In genomic region chr2:174510583-174511189, GRCh38 we compare ENCODE assay signal across 16 cellular contexts. TPM values are rescaled to one million over a fixed set of nuclear protein-coding genes. Genes with fewer than 3 reads are reported as not detected.
DNase-seq lines count a peak whose midpoint lies in the region; ATAC-seq, FAIRE-seq and TF ChIP-seq lines count a peak whose summit lies in the region.
"Had no signal": no experiment of that assay in that cellular context is flagged by ENCODE, and none has a peak within 500 bp of the region (broad histone marks: within the 10 kb centered on the region; RNA-seq: fewer than 3 reads in every experiment).

No MANE protein-coding gene starts in this region.

- FAIRE-seq in RCC 7860 (lab: Jason Lieb, UNC), result no peak

- H3K27me3 ChIP-seq in HCT116 (ENCODE audit: insufficient read depth, low read length) (no peaks in the 10 kb centered on the region), fibroblast of lung (ENCODE audit: control insufficient read depth, insufficient read depth, low read length) (no peaks in the 10 kb centered on the region)
- H3K27me3 ChIP-seq: dorsolateral prefrontal cortex had no signal

- H3K36me3 ChIP-seq in HCT116 (ENCODE audit: control insufficient read depth in 1 of 2, insufficient read depth in 2 of 2, low read length in 2 of 2), result no peaks in the 10 kb centered on the region
- no peaks in the 10 kb centered on the region for H3K36me3 ChIP-seq in fibroblast of lung (ENCODE audit: control insufficient read depth, insufficient read depth, low read length)

- no peak overlapping the region for H3K9ac ChIP-seq in HCT116 (ENCODE audit: low read length)
- H3K9ac ChIP-seq in fibroblast of lung (ENCODE audit: insufficient read depth, low read length), result no peak overlapping the region

- H3K27ac Mint-ChIP-seq in WTC11, result no peak overlapping the region
- H3K27ac Mint-ChIP-seq: brain, T-cell had no signal

- intact Hi-C loops in HCT116 (cut with micrococcal nuclease), result no loop called here

- H3K9me3 ChIP-seq in HCT116 (ENCODE audit: control insufficient read depth in 1 of 2, insufficient read depth in 1 of 2, low read depth in 1 of 2, low read length in 2 of 2) (peaks cover 8 to 12% of the 10 kb centered on the region in 2 experiments; a peak in 2 of 4 replicates), fibroblast of lung (ENCODE audit: control insufficient read depth, insufficient read depth, low read depth, low read length) (no peaks in the 10 kb centered on the region)

- TF ChIP-seq CTCF in HCT116 (IDR thresholded peaks at IDR 0.05 in 2 of 3, conservative IDR thresholded peaks at IDR 0.05 in 1 of 3; ENCODE audit: borderline replicate concordance in 1 of 3, insufficient read depth in 1 of 3, low read depth in 2 of 3, low read length in 2 of 3) (no peak), fibroblast of lung (conservative IDR thresholded peaks at IDR 0.05 in 1 of 2, IDR thresholded peaks at IDR 0.05 in 1 of 2; ENCODE audit: low read depth in 1 of 2, low read length in 2 of 2) (no peak), WTC11 (IDR thresholded peaks at IDR 0.05) (no peak)

- no peak for TF ChIP-seq RAD21 in HCT116 (IDR thresholded peaks at IDR 0.05; ENCODE audit: low read depth)

- CTCF ChIA-PET in HCT116 (lab: Charles Lee), result no interaction called here
- CTCF ChIA-PET in WTC11 (lab: Charles Lee), result no interaction called here

- no peaks in the 10 kb centered on the region for H3K9me2 ChIP-seq in HCT116 (ENCODE audit: insufficient read depth)

- no peaks in the 10 kb centered on the region for H3K4me1 Mint-ChIP-seq in WTC11
- H3K4me1 Mint-ChIP-seq: brain, neural crest cell had no signal

- peaks cover 81% of the 10 kb centered on the region for H3K9me3 Mint-ChIP-seq in WTC11

- H3K27me3 Mint-ChIP-seq in WTC11 (ENCODE audit: low read depth), result peaks cover 28% of the 10 kb centered on the region
- H3K27me3 Mint-ChIP-seq: T-cell had no signal

- no peak for ATAC-seq in HCT116
- no peak for ATAC-seq in WTC11
- ATAC-seq: Panc1, T-cell had no signal

- H3K4me3 Mint-ChIP-seq in WTC11, result no peak overlapping the region
- H3K4me3 Mint-ChIP-seq: brain, neural crest cell, T-cell had no signal

- RAD21 ChIA-PET in HCT116 (lab: Charles Lee; ENCODE audit: low non-redundant PET in 1 of 2, low total read pairs in 2 of 2, uncharacterized antibody in 2 of 2, unreplicated experiment in 2 of 2), result no interaction called here

- no peak for TF ChIP-seq POLR2A in HCT116 (IDR thresholded peaks at IDR 0.05; ENCODE audit: borderline replicate concordance, extremely low read depth, insufficient read depth, insufficient read length)

- DNase-seq in DMS53 treated with DMSO at 0.1 percent for 48 hours (lab: John Stamatoyannopoulos, UW; ENCODE audit: unreplicated experiment) (peak; percentile 8), HCT116 (ENCODE audit: low read depth, low spot score) (peak; percentile 52), RCC 7860 (ENCODE audit: low spot score) (peak; percentile 33), fibroblast of lung (ENCODE audit: low read depth in 2 of 2) (peak; percentile 14 to 26), WTC11 (ENCODE audit: low spot score) (no peak), HPDE6-E6E7 (ENCODE audit: extremely low spot score) (no peak), medulla oblongata (ENCODE audit: extremely low spot score) (no peak), NCI-H1105 treated with DMSO at 0.1 percent for 48 hours (lab: John Stamatoyannopoulos, UW) (no peak)
- DNase-seq: activated naive CD4-positive, alpha-beta T cell; dorsolateral prefrontal cortex; HCEC 1CT; KG1; T-cell had no signal

- no peak overlapping the region for H3K4me2 ChIP-seq in HCT116 (ENCODE audit: low read length)
- H3K4me2 ChIP-seq in fibroblast of lung (ENCODE audit: extremely low read depth, insufficient read depth, low read length), result no peak overlapping the region

- BruUV-seq in HCT116 (replicated peaks; lab: Mats Ljungman, UMichigan), result no TSS peak

- POLR2A ChIA-PET in HCT116 (lab: Charles Lee) (no interaction called here), WTC11 (lab: Charles Lee) (no interaction called here)

- H3K79me2 ChIP-seq in HCT116 (ENCODE audit: insufficient read depth, low read length) (no peaks in the 10 kb centered on the region), fibroblast of lung (ENCODE audit: control insufficient read depth, insufficient read depth, low read length) (no peaks in the 10 kb centered on the region)

- H4K20me1 ChIP-seq in HCT116 (ENCODE audit: insufficient read depth), result no peaks in the 10 kb centered on the region
- H4K20me1 ChIP-seq in fibroblast of lung (ENCODE audit: control insufficient read depth, extremely low read depth, insufficient read depth, low read length), result no peaks in the 10 kb centered on the region

- H3K36me3 Mint-ChIP-seq in WTC11, result peaks cover 63% of the 10 kb centered on the region

- H3K4me1 ChIP-seq in HCT116 (ENCODE audit: control insufficient read depth in 1 of 2, insufficient read depth in 2 of 2, low read length in 2 of 2) (no peaks in the 10 kb centered on the region), fibroblast of lung (ENCODE audit: control insufficient read depth, extremely low read depth, insufficient read depth, low read length) (no peaks in the 10 kb centered on the region)

- no peak overlapping the region for H2AFZ ChIP-seq in HCT116 (ENCODE audit: low read depth, low read length, poor library complexity, severe bottlenecking)
- H2AFZ ChIP-seq in fibroblast of lung (ENCODE audit: low read length), result no peak overlapping the region

- H3K4me3 ChIP-seq in HCT116 (replicated peaks in 1 of 2; ENCODE audit: low read depth in 1 of 2, low read length in 2 of 2) (no peak overlapping the region), fibroblast of lung (replicated peaks in 1 of 4; ENCODE audit: control extremely low read depth in 1 of 4, insufficient read depth in 1 of 4, low read depth in 3 of 4, low read length in 4 of 4) (no peak overlapping the region)
- H3K4me3 ChIP-seq: dorsolateral prefrontal cortex had no signal

- H3K27ac ChIP-seq in HCT116 (ENCODE audit: low read depth, low read length), result no peak overlapping the region
- H3K27ac ChIP-seq in fibroblast of lung (ENCODE audit: insufficient read depth, low read length), result no peak overlapping the region
- H3K27ac ChIP-seq: dorsolateral prefrontal cortex had no signal

TF ChIP-seq in HCT116, 20 proteins besides CTCF, POLR2A, EP300 and RAD21:
- 0 out of 2 replicates have a peak, but pooled peaks have one; percentile 7 for TF ChIP-seq CEBPB (IDR thresholded peaks at IDR 0.05; ENCODE audit: low read depth)
- TF ChIP-seq CBX3 (IDR thresholded peaks at IDR 0.05; ENCODE audit: low read depth), result peak; percentile 83; the same call in 1 of the 2 replicates
- TF ChIP-seq POLR2AphosphoS5 (IDR thresholded peaks at IDR 0.05; ENCODE audit: low read depth, low read length), result no peak

TF ChIP-seq in WTC11, 78 proteins besides CTCF, POLR2A, EP300 and RAD21 (continues in another document):
- no peak for TF ChIP-seq ZNF416 (CRISPR knock-in tag; IDR thresholded peaks at IDR 0.05)
- no peak for TF ChIP-seq TEAD1 (CRISPR knock-in tag; IDR thresholded peaks at IDR 0.05)
- no peak for TF ChIP-seq TEAD4 (CRISPR knock-in tag; IDR thresholded peaks at IDR 0.05)
- TF ChIP-seq NR3C1 (CRISPR knock-in tag; conservative IDR thresholded peaks at IDR 0.05; ENCODE audit: low read depth), result no peak
- TF ChIP-seq CREB1 (CRISPR knock-in tag; IDR thresholded peaks at IDR 0.05), result no peak
- no peak for TF ChIP-seq ETV6 (CRISPR knock-in tag; IDR thresholded peaks at IDR 0.05)
- TF ChIP-seq TCF7 (CRISPR knock-in tag; IDR thresholded peaks at IDR 0.05; ENCODE audit: low read depth), result no peak
- no peak for TF ChIP-seq ATF6 (CRISPR knock-in tag; IDR thresholded peaks at IDR 0.05)
- no peak for TF ChIP-seq ATF3 (CRISPR knock-in tag; conservative IDR thresholded peaks at IDR 0.05)
- no peak for TF ChIP-seq ATF1 (CRISPR knock-in tag; IDR thresholded peaks at IDR 0.05)
- TF ChIP-seq NFE2L1 (CRISPR knock-in tag; IDR thresholded peaks at IDR 0.05), result no peak
- no peak for TF ChIP-seq SMAD4 (CRISPR knock-in tag; IDR thresholded peaks at IDR 0.05)
- no peak for TF ChIP-seq MLX (CRISPR knock-in tag; IDR thresholded peaks at IDR 0.05)

RNA-seq across cellular contexts. Expression of gene GPR155, which starts 23.9 kb away (rescaled TPM):
- total RNA-seq in HCT116 (2021; ENCODE audit: unreplicated experiment) (3.8 TPM), fibroblast of lung (4.4 and 6.4 TPM in 2 replicates), WTC11 (2021) (0.66 to 1.0 TPM (median 0.74 TPM) in 3 replicates)
- 1.2 and 1.4 TPM in 2 replicates for polyA plus RNA-seq in HCT116 (2012)
- 2.3 and 5.1 TPM in 2 replicates for polyA plus RNA-seq in fibroblast of lung
- polyA plus RNA-seq in fibroblast of lung (2012), result 1.2 and 2.6 TPM in 2 replicates
- 0.52 and 2.2 TPM in 2 replicates for polyA minus RNA-seq in fibroblast of lung (ENCODE audit: low replicate concordance)

Comparison
In these comparisons a context has a peak if more than half of its experiments do, and no peak if none do; other contexts are left out.
1. DNase-seq: peak in DMS53 treated with DMSO at 0.1 percent for 48 hours (single experiment), HCT116 (single experiment), RCC 7860 (single experiment) and fibroblast of lung (2 of 2); none in WTC11 (single experiment), HPDE6-E6E7 (single experiment), medulla oblongata (single experiment) and NCI-H1105 treated with DMSO at 0.1 percent for 48 hours (single experiment).